In the genomic region with DNA sequence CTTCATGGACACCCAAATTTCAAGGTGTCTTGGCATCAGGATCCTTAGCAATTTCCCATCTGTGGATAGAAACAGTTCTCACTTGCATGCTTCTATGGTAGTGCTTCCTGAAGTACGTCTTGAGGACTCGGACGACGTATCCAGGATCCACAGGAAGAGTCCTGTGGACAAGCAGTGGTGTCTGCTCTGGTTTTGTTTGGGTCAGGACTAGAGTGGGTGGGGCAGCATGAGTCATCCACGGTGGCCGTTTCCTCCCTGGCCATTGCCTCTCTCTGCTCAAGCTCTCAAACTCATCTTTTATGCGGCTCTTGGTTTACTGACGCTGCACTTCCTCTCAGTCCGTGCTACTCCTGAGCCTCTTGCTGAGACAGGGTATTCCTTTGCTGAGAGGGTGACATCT, we compare ENCODE assay signal across 14 cellular contexts.
DNase-seq lines count a peak whose midpoint lies in the region; ATAC-seq, FAIRE-seq and TF ChIP-seq lines count a peak whose summit lies in the region.
"Had no signal": no experiment of that assay in that cellular context is flagged by ENCODE, and none has a peak within 500 bp of the region (broad histone marks: within the 10 kb centered on the region; RNA-seq: fewer than 3 reads in every experiment).

No MANE protein-coding gene starts in this region.

- H3K9me3 ChIP-seq in K562 (replicated peaks; ENCODE audit: control insufficient read depth, insufficient read depth, low read depth, low read length), result no peaks in the 10 kb centered on the region
- H3K9me3 ChIP-seq: thyroid gland had no signal

- H3K9me1 ChIP-seq in K562 (ENCODE audit: control insufficient read depth, insufficient read depth, low read length), result no peaks in the 10 kb centered on the region

- DNase-seq in A172 (ENCODE audit: low spot score) (peak; percentile 69), HT1080 (ENCODE audit: low read depth) (peak; percentile 62), K562 (ENCODE audit: extremely low read depth in 1 of 4, low spot score in 3 of 4) (peak; percentile 26 to 44 (median 32)), iPS-NIHi7 (ENCODE audit: extremely low spot score) (peak; percentile 53), putamen (ENCODE audit: low spot score) (no peak)
- DNase-seq in activated naive CD4-positive, alpha-beta T cell treated with anti-CD3 and anti-CD28 coated beads, Interleukin-2, amount 50 U/mL, for 72 hours (ENCODE audit: low spot score in 2 of 2), result no peak
- DNase-seq: ACHN; central memory CD4-positive, alpha-beta T cell; KBM-7; NCI-H1930; posterior cingulate gyrus; thyroid gland had no signal

- CTCF ChIA-PET in K562 (lab: Yijun Ruan, JAX; ENCODE audit: low intra/inter-chr PET ratio), result no interaction called here

- BruUV-seq in K562 (replicated peaks; lab: Mats Ljungman, UMichigan), result no TSS peak

- ATAC-seq in K562 (peak; percentile 70), HG02970 (IDR thresholded peaks at IDR 0.05; ENCODE audit: low FRiP score, unreplicated experiment) (no peak), HG03439 (IDR thresholded peaks at IDR 0.05; ENCODE audit: unreplicated experiment) (no peak)
- ATAC-seq in activated naive CD4-positive, alpha-beta T cell treated with anti-CD3 and anti-CD28 coated beads, Interleukin-2, amount 50 U/mL, for 72 hours, result no peak

- H2AFZ ChIP-seq in K562 (ENCODE audit: low read depth, low read length), result no peak overlapping the region

- H3K36me3 Mint-ChIP-seq in activated naive CD4-positive, alpha-beta T cell treated with anti-CD3 and anti-CD28 coated beads, Interleukin-2, amount 50 U/mL, for 72 hours, result no peaks in the 10 kb centered on the region

- H3K27ac Mint-ChIP-seq in activated naive CD4-positive, alpha-beta T cell treated with anti-CD3 and anti-CD28 coated beads, Interleukin-2, amount 50 U/mL, for 72 hours, result no peak overlapping the region

- H3K4me1 ChIP-seq in K562 (replicated peaks in 1 of 2; ENCODE audit: control insufficient read depth in 2 of 2, insufficient read depth in 2 of 2, low read length in 2 of 2), result no peaks in the 10 kb centered on the region; a peak in 3 of 5 replicates
- H3K4me1 ChIP-seq: thyroid gland had no signal

- no peak overlapping the region for H3K4me3 ChIP-seq in K562
- H3K4me3 ChIP-seq: thyroid gland had no signal

- no peak overlapping the region for H3K4me2 ChIP-seq in K562 (ENCODE audit: insufficient read depth, low read length)

- H3K27me3 ChIP-seq in K562 (ENCODE audit: control insufficient read depth in 2 of 2, insufficient read depth in 2 of 2, low read length in 2 of 2), result peaks cover 9 to 43% of the 10 kb centered on the region in 2 experiments; a peak in 4 of 5 replicates
- H3K27me3 ChIP-seq: thyroid gland had no signal

- no peaks in the 10 kb centered on the region for H3K79me2 ChIP-seq in K562 (ENCODE audit: control insufficient read depth, insufficient read depth, low read length)

- WGBS in K562 (ENCODE audit: insufficient coverage, low coverage, missing lambda C conversion rate), result 3% methylated on average over 9 of the region's 9 CpGs

- no peak for TF ChIP-seq EP300 in K562 (IDR thresholded peaks at IDR 0.05; ENCODE audit: low read length)

- no peak overlapping the region for H3K27ac ChIP-seq in K562 (ENCODE audit: extremely low read depth, low read depth, low read length)
- H3K27ac ChIP-seq: thyroid gland had no signal

- no peak for TF ChIP-seq CTCF in K562 (IDR thresholded peaks at IDR 0.05 in 2 of 3, conservative IDR thresholded peaks at IDR 0.05 in 1 of 3; ENCODE audit: insufficient read depth in 2 of 3, low read depth in 1 of 3, low read length in 3 of 3)

- POLR2A ChIA-PET in K562 (lab: Yijun Ruan, JAX), result interaction anchor here (0.6 kb wide), 1 partner anchor 9 kb away, joined by 3 read pairs; no protein-coding TSS in a partner anchor

- H3K9ac ChIP-seq in K562 (ENCODE audit: insufficient read depth in 1 of 2, low read depth in 2 of 2, low read length in 2 of 2), result no peak overlapping the region

- in situ Hi-C loops in K562 (cut with MboI), result no loop called here

- TF ChIP-seq RAD21 in K562 (CRISPR knock-in tag; conservative IDR thresholded peaks at IDR 0.05 in 1 of 2, IDR thresholded peaks at IDR 0.05 in 1 of 2), result no peak

- intact Hi-C loops in K562 (cut with micrococcal nuclease), result no loop called here

- FAIRE-seq in K562 (lab: Jason Lieb, UNC), result no peak

- H4K20me1 ChIP-seq in K562 (replicated peaks; ENCODE audit: control insufficient read depth, insufficient read depth, low read length), result 0 out of 2 replicates have a peak, but pooled peaks cover 4% of the 10 kb centered on the region

- no peak for TF ChIP-seq POLR2A in K562 (conservative IDR thresholded peaks at IDR 0.05)

- no peaks in the 10 kb centered on the region for H3K9me3 Mint-ChIP-seq in activated naive CD4-positive, alpha-beta T cell treated with anti-CD3 and anti-CD28 coated beads, Interleukin-2, amount 50 U/mL, for 72 hours

- no peaks in the 10 kb centered on the region for H3K36me3 ChIP-seq in K562 (ENCODE audit: control insufficient read depth, insufficient read depth, low read length)

TF ChIP-seq in K562, 482 proteins besides CTCF, POLR2A, EP300 and RAD21:
- TF ChIP-seq KLF13 (tag; IDR thresholded peaks at IDR 0.05; ENCODE audit: borderline replicate concordance, low read depth) (peak; percentile 29; the same call in 1 of the 2 replicates), PRMT5 (CRISPR knock-in tag; IDR thresholded peaks at IDR 0.05) (no peak), NEUROD1 (IDR thresholded peaks at IDR 0.05; ENCODE audit: borderline replicate concordance, low read depth, low read length, partially characterized antibody) (no peak), FOSL1 (tag; conservative IDR thresholded peaks at IDR 0.05) (0 out of 2 replicates have a peak, but pooled peaks have one; percentile 38), ZNF316 (IDR thresholded peaks at IDR 0.05) (peak; percentile 33; the same call in 1 of the 2 replicates), SPI1 (IDR thresholded peaks at IDR 0.05; ENCODE audit: borderline replicate concordance, low read depth, low read length) (peak; percentile 49; the same call in 1 of the 2 replicates), CBX5 (IDR thresholded peaks at IDR 0.05; ENCODE audit: borderline replicate concordance, low read depth) (no peak), ZNF79 (CRISPR knock-in tag; IDR thresholded peaks at IDR 0.05; ENCODE audit: low read depth) (no peak), JUN (IDR thresholded peaks at IDR 0.05; ENCODE audit: borderline replicate concordance, low read depth, low read length) (0 out of 2 replicates have a peak, but pooled peaks have one; percentile 24), JUN (CRISPR knock-in tag; IDR thresholded peaks at IDR 0.05; ENCODE audit: borderline replicate concordance) (no peak), JUND (IDR thresholded peaks at IDR 0.05; ENCODE audit: borderline replicate concordance, low read depth, low read length) (peak; percentile 89), JUND (tag; IDR thresholded peaks at IDR 0.05; ENCODE audit: borderline replicate concordance, low read depth, low read length) (peak; percentile 87; the same call in 2 of the 3 replicates)
- TF ChIP-seq, protein P1, sequence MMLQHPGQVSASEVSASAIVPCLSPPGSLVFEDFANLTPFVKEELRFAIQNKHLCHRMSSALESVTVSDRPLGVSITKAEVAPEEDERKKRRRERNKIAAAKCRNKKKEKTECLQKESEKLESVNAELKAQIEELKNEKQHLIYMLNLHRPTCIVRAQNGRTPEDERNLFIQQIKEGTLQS (IDR thresholded peaks at IDR 0.05), result peak; percentile 71
- TF ChIP-seq, protein P1 (CRISPR knock-in tag; conservative IDR thresholded peaks at IDR 0.05), result no peak

Comparison
In these comparisons a context has a peak if more than half of its experiments do, and no peak if none do; other contexts are left out.
1. DNase-seq: peak in A172 (single experiment), HT1080 (single experiment), K562 (4 of 4) and iPS-NIHi7 (single experiment); none in activated naive CD4-positive, alpha-beta T cell treated with anti-CD3 and anti-CD28 coated beads, Interleukin-2, amount 50 U/mL, for 72 hours (0 of 2) and putamen (single experiment).